ENCODE assay signal across 8 cellular contexts in the genomic region with DNA sequence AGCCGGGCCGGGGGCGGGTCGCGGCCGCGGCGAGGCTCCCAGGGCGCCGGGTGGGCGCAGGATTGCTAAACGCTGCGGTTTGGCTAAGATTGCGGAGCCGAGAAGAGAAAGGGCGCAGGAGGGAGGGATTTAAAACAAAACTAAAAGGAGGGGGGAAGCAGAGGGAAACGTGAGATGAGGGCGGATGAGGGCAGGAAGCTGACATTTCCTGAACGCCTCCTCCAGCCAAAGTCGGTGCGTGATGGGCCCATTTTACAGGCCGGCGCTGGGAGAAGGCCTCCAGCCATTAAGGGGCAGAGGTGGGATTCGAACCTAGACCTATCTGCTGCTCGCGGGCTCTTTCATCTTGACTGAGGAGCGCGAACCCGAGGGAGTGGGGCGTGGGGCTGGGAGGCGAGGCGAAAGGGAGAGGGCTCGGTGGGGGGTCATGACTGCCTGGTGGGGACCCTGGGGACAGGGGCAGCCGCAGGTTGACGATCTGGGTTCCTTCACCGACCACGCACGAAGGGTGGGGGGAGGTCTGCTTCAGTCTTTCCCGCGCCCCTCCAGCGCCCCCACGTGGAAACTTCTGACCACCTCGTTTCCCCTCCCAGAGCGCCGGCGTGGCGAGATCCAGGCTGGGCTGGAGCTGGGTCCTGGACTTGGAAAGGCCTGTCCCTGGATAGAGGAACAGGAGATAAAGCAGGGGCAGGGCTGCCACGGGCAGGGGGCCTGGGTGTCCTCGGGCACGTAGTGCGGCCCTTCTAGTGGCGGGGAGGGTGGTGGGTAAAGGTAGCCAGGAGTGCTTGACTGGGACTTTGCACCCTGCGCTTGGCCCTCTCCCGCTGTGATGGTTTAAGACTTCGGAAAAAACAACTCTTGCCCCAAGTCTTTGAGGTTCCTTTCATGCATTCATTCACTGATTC. TPM values are rescaled to one million over a fixed set of nuclear protein-coding genes. Genes with fewer than 3 reads are reported as not detected.
DNase-seq lines count a peak whose midpoint lies in the region; ATAC-seq and TF ChIP-seq lines count a peak whose summit lies in the region.

No MANE protein-coding gene starts in this region.

- H3K36me3 ChIP-seq in lung (ENCODE audit: control insufficient read depth in 2 of 2, insufficient read depth in 2 of 2, low read length in 2 of 2) = no peaks in the 10 kb centered on the region

- H3K27me3 ChIP-seq in dorsolateral prefrontal cortex (peaks cover 0 to 10% (median 0%) of the 10 kb centered on the region in 45 donors), lung (ENCODE audit: control insufficient read depth, insufficient read depth) (no peaks in the 10 kb centered on the region)

- 6 to 7% methylated on average over 55 of the region's 55 CpGs for WGBS in lung, 2 donors

- DNase-seq in GM12865 (ENCODE audit: low read depth) = peak; percentile 61
- DNase-seq in NCI-H146 treated with DMSO at 0.1 percent for 48 hours (lab: John Stamatoyannopoulos, UW; ENCODE audit: unreplicated experiment) = peak; percentile 11
- DNase-seq in activated CD4-positive, alpha-beta T cell treated with anti-CD3 and anti-CD28 coated beads, Interleukin-2, amount 50 U/mL, for 1 hour = peak; percentile 76
- DNase-seq in dorsolateral prefrontal cortex = peak in 8 of 10 donors; percentile 25 to 65 (median 58)
- peak; percentile 75 for DNase-seq in lung (ENCODE audit: low spot score)
- DNase-seq in stimulated activated CD4-positive, alpha-beta T cell treated with anti-CD3 and anti-CD28 coated beads, TNF-alpha, amount 100 ng/mL, for 1 hour (ENCODE audit: low read depth in 3 of 3, low spot score in 1 of 3) = peak in 2 of 3 donors; percentile 37 to 61

- ATAC-seq in lung (ENCODE audit: insufficient read depth, low FRiP score) (peak; percentile 21), HG03045 (IDR thresholded peaks at IDR 0.05; ENCODE audit: unreplicated experiment) (no peak), GM18907 (IDR thresholded peaks at IDR 0.05; ENCODE audit: unreplicated experiment) (no peak)

- no peaks in the 10 kb centered on the region for H3K9me3 ChIP-seq in lung (ENCODE audit: control insufficient read depth in 2 of 2, insufficient read depth in 1 of 2, low read length in 1 of 2)

- intact Hi-C loops in dorsolateral prefrontal cortex (cut with DNase I) = loop anchor here in 1 of 2 donors (2.0 kb wide), 1 partner anchor 145 kb away; no protein-coding TSS in a partner anchor

- TF ChIP-seq CTCF in GM12865 (IDR thresholded peaks at IDR 0.05; ENCODE audit: insufficient read depth, low read depth, low read length, missing control alignments) = peak; percentile 72
- peak in 55 of 56 donors; percentile 25 to 69 (median 56) for TF ChIP-seq CTCF in dorsolateral prefrontal cortex (IDR thresholded peaks at IDR 0.05 in 54 of 56, conservative IDR thresholded peaks at IDR 0.05 in 2 of 56; ENCODE audit: low read depth in 1 of 56, partially characterized antibody in 56 of 56)
- TF ChIP-seq CTCF in lung (IDR thresholded peaks at IDR 0.05; ENCODE audit: control extremely low read depth, extremely low read depth) = no peak

- peak overlapping the region; percentile 68 for H3K4me3 ChIP-seq in GM12865 (ENCODE audit: low read depth, low read length)
- peak overlapping the region; percentile 16 to 73 (median 55) for H3K4me3 ChIP-seq in dorsolateral prefrontal cortex
- H3K4me3 ChIP-seq in lung = peak overlapping the region; percentile 42

- H3K27ac ChIP-seq in dorsolateral prefrontal cortex (peak overlapping the region in 2 of 59 donors; percentile 18 to 38), lung (ENCODE audit: low read depth in 1 of 2, low read length in 1 of 2) (peak overlapping the region in 1 of 2 donors; percentile 37)

- peaks cover 0 to 2% of the 10 kb centered on the region in 2 donors for H3K4me1 ChIP-seq in lung (ENCODE audit: control insufficient read depth in 2 of 2, insufficient read depth in 2 of 2, low read length in 2 of 2)

RNA-seq across cellular contexts. Expression of gene TAC4, which starts 3.8 kb away (rescaled TPM):
- total RNA-seq in dorsolateral prefrontal cortex = 1 to 10 TPM in 1 of 120 experiments, under 1 TPM in 1, not detected in 118; 0.97 to 1.3 TPM
- total RNA-seq in lung = not detected
- polyA plus RNA-seq in lung = not detected

Comparison
In these comparisons a context has a peak if more than half of its experiments do, and no peak if none do; other contexts are left out.
1. DNase-seq: peak in every context shown above with its lines; median percentile 76 in activated CD4-positive, alpha-beta T cell treated with anti-CD3 and anti-CD28 coated beads, Interleukin-2, amount 50 U/mL, for 1 hour; 75 in lung; 61 in GM12865; 58 in dorsolateral prefrontal cortex; 49 in stimulated activated CD4-positive, alpha-beta T cell treated with anti-CD3 and anti-CD28 coated beads, TNF-alpha, amount 100 ng/mL, for 1 hour; 11 in NCI-H146 treated with DMSO at 0.1 percent for 48 hours.